8 cellular contexts compared by ENCODE assay signal in genomic region chr10:17257466-17258321, GRCh38. TPM values are rescaled to one million over a fixed set of nuclear protein-coding genes. Genes with fewer than 3 reads are reported as not detected.
DNase-seq lines count a peak whose midpoint lies in the region; ATAC-seq and TF ChIP-seq lines count a peak whose summit lies in the region.

No MANE protein-coding gene starts in this region.

- TF ChIP-seq CTCF in GM20000 (IDR thresholded peaks at IDR 0.05; ENCODE audit: extremely low read depth, missing control alignments): peak; percentile 76

- no peaks in the 10 kb centered on the region for H3K4me1 ChIP-seq in right cardiac atrium (ENCODE audit: control insufficient read depth, insufficient read depth, low read length)

- ATAC-seq in SK-N-SH treated with all-trans-retinoic acid at 6 μM for 48 hours: peak; percentile 94
- peak; percentile 87 for ATAC-seq in right cardiac atrium
- peak; percentile 93 for ATAC-seq in sciatic nerve
- ATAC-seq in HG02970 (IDR thresholded peaks at IDR 0.05; ENCODE audit: low FRiP score, unreplicated experiment): no peak

- no peaks in the 10 kb centered on the region for H3K9me3 ChIP-seq in right cardiac atrium (ENCODE audit: control insufficient read depth, low read length)

- peak overlapping the region; percentile 26 for H3K4me3 ChIP-seq in right cardiac atrium (ENCODE audit: low read length)

- peak; percentile 24 for DNase-seq in DMS 273 treated with DMSO at 0.1 percent for 48 hours (lab: John Stamatoyannopoulos, UW)
- DNase-seq in GM20000 (ENCODE audit: low spot score): peak; percentile 45
- peak; percentile 26 for DNase-seq in KG1 (lab: John Stamatoyannopoulos, UW)
- peak; percentile 72 for DNase-seq in amniotic stem cell (lab: John Stamatoyannopoulos, UW)
- DNase-seq in right cardiac atrium: no peak
- peak; percentile 68 for DNase-seq in sciatic nerve (ENCODE audit: low spot score)

- intact Hi-C loops in right cardiac atrium (cut with DNase I): loop anchor here in 3 of 4 donors (5.0 kb wide), 2 partner anchors 415 to 430 kb away; no protein-coding TSS in a partner anchor
- intact Hi-C loops in sciatic nerve (cut with DNase I): no loop called here

- H3K27me3 ChIP-seq in right cardiac atrium (ENCODE audit: control insufficient read depth, insufficient read depth): no peaks in the 10 kb centered on the region

- no peak overlapping the region for H3K27ac ChIP-seq in right cardiac atrium (ENCODE audit: low read length)

- 8% methylated on average over 8 of the region's 8 CpGs for WGBS in right cardiac atrium

TF ChIP-seq in SK-N-SH treated with all-trans-retinoic acid at 6 μM for 48 hours, 23 proteins besides CTCF, POLR2A, EP300 and RAD21:
- TF ChIP-seq ZNF8 (CRISPR knock-in tag; IDR thresholded peaks at IDR 0.05): no peak
- TF ChIP-seq CSRNP3 (CRISPR knock-in tag; IDR thresholded peaks at IDR 0.05): no peak
- TF ChIP-seq SNAI2 (CRISPR knock-in tag; IDR thresholded peaks at IDR 0.05): no peak
- no peak for TF ChIP-seq OSR1 (CRISPR knock-in tag; IDR thresholded peaks at IDR 0.05)
- TF ChIP-seq TSHZ2 (CRISPR knock-in tag; IDR thresholded peaks at IDR 0.05): no peak
- no peak for TF ChIP-seq CREB5 (CRISPR knock-in tag; IDR thresholded peaks at IDR 0.05; ENCODE audit: low read depth)
- TF ChIP-seq ISL1 (CRISPR knock-in tag; IDR thresholded peaks at IDR 0.05): no peak

RNA-seq across cellular contexts. Expression of gene VIM, which starts 29.7 kb away (rescaled TPM):
- total RNA-seq in right cardiac atrium (100 to 1,000 TPM; 772 to 952 (median 847) TPM), sciatic nerve (4,253 TPM)
- polyA plus RNA-seq in right cardiac atrium: 724 TPM

RNA-seq across cellular contexts. Expression of gene TRDMT1, which starts 56.2 kb away (rescaled TPM):
- total RNA-seq in right cardiac atrium (1 to 10 TPM; 4.5 to 6.9 (median 5.4) TPM), sciatic nerve (13.2 TPM)
- 2.1 TPM for polyA plus RNA-seq in right cardiac atrium

Comparison
In these comparisons a context has a peak if more than half of its experiments do, and no peak if none do; other contexts are left out.
1. DNase-seq: peak in DMS 273 treated with DMSO at 0.1 percent for 48 hours (single experiment), GM20000 (single experiment), KG1 (single experiment), amniotic stem cell (single experiment) and sciatic nerve (single experiment); none in right cardiac atrium (0 of 3).